In the genomic region with DNA sequence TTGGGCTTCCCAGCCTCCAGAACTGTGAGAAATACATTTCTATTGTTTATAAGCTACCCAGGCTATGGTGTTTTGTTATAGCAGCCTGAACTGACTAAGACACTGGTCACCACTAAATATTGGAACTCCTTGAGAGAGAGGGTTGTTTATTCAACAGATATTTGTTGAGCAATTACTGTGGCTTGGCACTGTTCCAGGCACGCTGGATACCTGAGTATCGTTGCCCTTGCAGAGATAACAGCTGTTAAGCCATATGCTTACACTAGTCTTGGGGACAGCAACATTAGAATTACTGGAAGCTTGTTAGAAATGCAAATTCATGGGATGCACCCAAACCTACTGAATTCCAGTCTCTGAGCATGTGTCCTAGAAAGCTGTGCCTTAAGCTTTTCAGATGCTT, we compare ENCODE assay signal across 20 cellular contexts.
"Had no signal": no experiment of that assay in that cellular context is flagged by ENCODE, and none has a peak within 500 bp of the region (broad histone marks: within the 10 kb centered on the region; RNA-seq: fewer than 3 reads in every experiment).

No MANE protein-coding gene starts in this region.

- H3K36me3 ChIP-seq: heart left ventricle, prostate gland, spleen, thyroid gland, upper lobe of right lung had no signal

- H3K4me1 ChIP-seq: heart left ventricle, prostate gland, spleen, thyroid gland, upper lobe of right lung had no signal

- ATAC-seq: activated CD8-positive, alpha-beta T cell treated with anti-CD3 and anti-CD28 coated beads, Interleukin-2, amount 10 ng/mL, durations not matched to agents 7 days and 5 days; activated naive CD4-positive, alpha-beta T cell treated with anti-CD3 and anti-CD28 coated beads, Interleukin-2, amount 50 U/mL, for 72 hours; heart left ventricle; left cardiac atrium; upper lobe of right lung had no signal

- H3K27me3 ChIP-seq: spleen, thyroid gland, upper lobe of right lung had no signal

- H3K9me3 ChIP-seq: heart left ventricle, prostate gland, spleen, thyroid gland, upper lobe of right lung had no signal

- H3K27ac ChIP-seq: heart left ventricle, prostate gland, spleen, thyroid gland, upper lobe of right lung, WERI-Rb-1 had no signal

- FAIRE-seq: endometrium had no signal

- DNase-seq: activated CD4-positive, alpha-beta T cell treated with anti-CD3 and anti-CD28 coated beads, Interleukin-2, amount 50 U/mL, for 1 hour; activated CD4-positive, CD25-positive, alpha-beta regulatory T cell treated with anti-CD3 and anti-CD28 coated beads, Interleukin-2, amount 50 U/mL, for 72 hours; activated CD8-positive, alpha-beta T cell treated with anti-CD3 and anti-CD28 coated beads, Interleukin-2, amount 10 ng/mL, durations not matched to agents 7 days and 5 days; activated T-cell treated with anti-CD3 and anti-CD28 coated beads, Interleukin-2, amount 50 U/mL, for 1 hour; aorta; effector CD4-positive, alpha-beta T cell; heart left ventricle; islet precursor cell; left cardiac atrium; midbrain; natural killer cell; spleen; stimulated activated CD4-positive, alpha-beta T cell treated with anti-CD3 and anti-CD28 coated beads, Interleukin-4, amount 100 ng/mL, for 4 hours; substantia nigra; thyroid gland; upper lobe of right lung; WERI-Rb-1 had no signal

- H3K4me3 ChIP-seq: heart left ventricle, prostate gland, spleen, thyroid gland, upper lobe of right lung had no signal
